ENCODE assay signal across 28 cellular contexts in the genomic region with DNA sequence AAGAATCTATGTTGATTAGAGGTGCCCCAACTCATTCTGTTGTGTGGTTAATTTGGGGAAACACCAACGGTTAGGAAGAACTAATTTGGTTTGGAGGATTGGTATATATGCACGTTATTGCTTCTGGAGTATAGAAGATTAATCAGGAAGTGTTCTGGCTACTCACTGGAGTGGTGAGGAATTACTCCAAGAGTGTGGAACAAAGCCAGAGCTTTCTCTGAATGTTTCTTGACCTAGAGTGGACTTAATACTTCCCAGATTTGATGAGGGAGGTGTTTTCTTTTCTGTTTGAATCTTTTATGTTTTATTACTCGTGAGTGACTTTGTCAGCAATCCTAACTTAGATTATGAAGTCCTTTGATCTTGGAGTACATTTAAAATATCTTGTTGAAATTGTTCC.
DNase-seq lines count a peak whose midpoint lies in the region; ATAC-seq, FAIRE-seq and TF ChIP-seq lines count a peak whose summit lies in the region.
"Had no signal": no experiment of that assay in that cellular context is flagged by ENCODE, and none has a peak within 500 bp of the region (broad histone marks: within the 10 kb centered on the region; RNA-seq: fewer than 3 reads in every experiment).

No MANE protein-coding gene starts in this region.

- H3K27me3 ChIP-seq in mesenchymal stem cell (ENCODE audit: control insufficient read depth in 1 of 2, insufficient read depth in 1 of 2, low read length in 2 of 2), result no peaks in the 10 kb centered on the region
- no peaks in the 10 kb centered on the region for H3K27me3 ChIP-seq in transverse colon
- no peaks in the 10 kb centered on the region for H3K27me3 ChIP-seq in SK-N-SH (ENCODE audit: insufficient read depth)
- H3K27me3 ChIP-seq: BLaER1, cardiac muscle cell, heart right ventricle, spleen had no signal

- peak overlapping the region; percentile 90 for H3K27ac Mint-ChIP-seq in stimulated activated naive CD8-positive, alpha-beta T cell treated with anti-CD3 and anti-CD28 coated beads, Interleukin-15, Interleukin-2, amounts not matched to agents 100 ng/mL and 50 ng/mL, for 24 hours
- H3K27ac Mint-ChIP-seq in stimulated activated naive CD8-positive, alpha-beta T cell treated with anti-CD3 and anti-CD28 coated beads, Interleukin-15, amount 100 ng/mL, for 72 hours, result no peak overlapping the region
- H3K27ac Mint-ChIP-seq: dendritic cell treated with granulocyte-macrophage colony-stimulating factor and Interleukin-4, amounts not matched to agents 40 ng/mL and 50 ng/mL, for 4 days; H9; WTC11 had no signal

- WGBS in mesenchymal stem cell, result 86% methylated on average over 2 of the region's 3 CpGs
- WGBS in transverse colon (ENCODE audit: low coverage in 1 of 2), 2 donors, result 14 to 38% methylated on average over 2 to 3 of the region's 3 CpGs
- WGBS in SK-N-SH (ENCODE audit: low lambda C conversion rate), result 71% methylated on average over 3 of the region's 3 CpGs

- DNase-seq in stimulated activated naive CD8-positive, alpha-beta T cell treated with anti-CD3 and anti-CD28 coated beads, Interleukin-15, amount 100 ng/mL, for 72 hours, result no peak
- DNase-seq in mesenchymal stem cell, result no peak
- DNase-seq in transverse colon, result no peak
- no peak for DNase-seq in DMS114 treated with DMSO at 0.1 percent for 48 hours (lab: John Stamatoyannopoulos, UW; ENCODE audit: unreplicated experiment)
- no peak for DNase-seq in SK-N-SH
- DNase-seq: activated CD4-positive, alpha-beta memory T cell treated with anti-CD3 and anti-CD28 coated beads for 36 hours; activated gamma-delta T cell; amniotic stem cell; H9; heart right ventricle; NCI-H146; NCI-H2171; NCI-H526; nucleus accumbens; spleen; stimulated activated CD4-positive, alpha-beta T cell treated with anti-CD3 and anti-CD28 coated beads, Interleukin-4, amount 100 ng/mL, for 1 hour; stimulated activated naive CD4-positive, alpha-beta T cell; T-helper 9 cell; trophoblast cell had no signal

- H3K36me3 ChIP-seq in mesenchymal stem cell (ENCODE audit: control insufficient read depth in 1 of 2, insufficient read depth in 2 of 2, low read depth in 1 of 2, low read length in 2 of 2), result peaks cover 9 to 61% of the 10 kb centered on the region in 2 experiments
- peaks cover 0 to 40% (median 13%) of the 10 kb centered on the region in 4 donors for H3K36me3 ChIP-seq in transverse colon
- peaks cover 55 to 61% of the 10 kb centered on the region in 2 experiments for H3K36me3 ChIP-seq in SK-N-SH (replicated peaks in 1 of 2; ENCODE audit: control insufficient read depth in 1 of 2, insufficient read depth in 2 of 2, low read length in 1 of 2)
- H3K36me3 ChIP-seq: cardiac muscle cell had no signal

- peak overlapping the region; percentile 54 for H2BK120ac ChIP-seq in mesenchymal stem cell (ENCODE audit: low read depth, low read length)

- H2AK5ac ChIP-seq in mesenchymal stem cell (ENCODE audit: low read length, severe bottlenecking), result no peak overlapping the region

- CTCF ChIA-PET in SK-N-SH (lab: Yijun Ruan, JAX), result interaction anchor here (0.7 kb wide), 1 partner anchor 441 kb away, joined by 3 read pairs; no protein-coding TSS in a partner anchor

- no peaks in the 10 kb centered on the region for H3K9me2 ChIP-seq in SK-N-SH

- H3K4me2 ChIP-seq in mesenchymal stem cell (ENCODE audit: low read length, poor library complexity, severe bottlenecking) (no peak overlapping the region), SK-N-SH (no peak overlapping the region)
- H3K4me2 ChIP-seq: BLaER1 had no signal

- peaks cover 88% of the 10 kb centered on the region for H3K36me3 Mint-ChIP-seq in stimulated activated naive CD8-positive, alpha-beta T cell treated with anti-CD3 and anti-CD28 coated beads, Interleukin-15, Interleukin-2, amounts not matched to agents 100 ng/mL and 50 ng/mL, for 24 hours (ENCODE audit: low read depth)

- TF ChIP-seq EP300 in transverse colon (IDR thresholded peaks at IDR 0.05; ENCODE audit: low read depth) (no peak), SK-N-SH (IDR thresholded peaks at IDR 0.05; ENCODE audit: borderline replicate concordance in 1 of 2, low read depth in 1 of 2, low read length in 1 of 2) (no peak)

- no peak overlapping the region for H4K91ac ChIP-seq in mesenchymal stem cell (ENCODE audit: low read length)

- peaks cover 7% of the 10 kb centered on the region for H3K79me1 ChIP-seq in mesenchymal stem cell (replicated peaks; ENCODE audit: low read length, poor library complexity, severe bottlenecking)

- H3K79me2 ChIP-seq in SK-N-SH (ENCODE audit: insufficient read depth), result no peaks in the 10 kb centered on the region

- H3F3A ChIP-seq in SK-N-SH (replicated peaks; ENCODE audit: insufficient read depth), result peaks cover 8% of the 10 kb centered on the region

- H3K4ac ChIP-seq in mesenchymal stem cell (ENCODE audit: low read depth in 1 of 2, low read length in 2 of 2), result no peak overlapping the region

- H4K20me1 ChIP-seq in SK-N-SH (ENCODE audit: insufficient read depth), result no peaks in the 10 kb centered on the region
- H4K20me1 ChIP-seq: BLaER1 had no signal

- H2BK12ac ChIP-seq in mesenchymal stem cell (ENCODE audit: low read length in 2 of 2), result no peak overlapping the region

- POLR2A ChIA-PET in SK-N-SH (lab: Yijun Ruan, JAX), result no interaction called here

- FAIRE-seq in endometrium (lab: Jason Lieb, UNC), result peak; percentile 91
- FAIRE-seq: A204.1 had no signal

- H3K23ac ChIP-seq in mesenchymal stem cell (ENCODE audit: low read length in 2 of 2), result no peak overlapping the region

- no peak overlapping the region for H2BK5ac ChIP-seq in mesenchymal stem cell (ENCODE audit: low read depth, low read length, poor library complexity, severe bottlenecking)

- no peak overlapping the region for H2AFZ ChIP-seq in mesenchymal stem cell (ENCODE audit: low read depth, low read length)
- no peak overlapping the region for H2AFZ ChIP-seq in SK-N-SH (ENCODE audit: low read depth)

- H3K14ac ChIP-seq in mesenchymal stem cell (ENCODE audit: low read length in 2 of 2), result no peak overlapping the region

- no peak overlapping the region for H4K8ac ChIP-seq in mesenchymal stem cell (ENCODE audit: low read length)

- H3K18ac ChIP-seq in mesenchymal stem cell (ENCODE audit: low read depth in 1 of 2, low read length in 2 of 2), result no peak overlapping the region

- no peak overlapping the region for H3K27ac ChIP-seq in mesenchymal stem cell (ENCODE audit: low read length, poor library complexity, severe bottlenecking)
- no peak overlapping the region for H3K27ac ChIP-seq in transverse colon
- H3K27ac ChIP-seq in SK-N-SH (ENCODE audit: low read depth in 2 of 2, low read length in 1 of 2), result no peak overlapping the region
- H3K27ac ChIP-seq: BLaER1, cardiac muscle cell, heart right ventricle, SK-N-MC, spleen had no signal

- H3K4me1 ChIP-seq in mesenchymal stem cell (ENCODE audit: control insufficient read depth, insufficient read depth, low read depth, low read length), result no peaks in the 10 kb centered on the region
- peaks cover 0 to 4% (median 0%) of the 10 kb centered on the region in 4 donors for H3K4me1 ChIP-seq in transverse colon
- H3K4me1 ChIP-seq in SK-N-SH (ENCODE audit: control insufficient read depth in 1 of 2, insufficient read depth in 2 of 2, low read depth in 1 of 2, low read length in 1 of 2), result no peaks in the 10 kb centered on the region; a peak in 1 of 4 replicates
- H3K4me1 ChIP-seq: BLaER1 had no signal

- peaks cover 17% of the 10 kb centered on the region for H3K9me3 Mint-ChIP-seq in stimulated activated naive CD8-positive, alpha-beta T cell treated with anti-CD3 and anti-CD28 coated beads, Interleukin-15, Interleukin-2, amounts not matched to agents 100 ng/mL and 50 ng/mL, for 24 hours
- H3K9me3 Mint-ChIP-seq in stimulated activated naive CD8-positive, alpha-beta T cell treated with anti-CD3 and anti-CD28 coated beads, Interleukin-15, amount 100 ng/mL, for 72 hours, result peaks cover 12 to 13% of the 10 kb centered on the region in 2 donors
- H3K9me3 Mint-ChIP-seq: activated CD4-positive, alpha-beta memory T cell treated with anti-CD3 and anti-CD28 coated beads for 36 hours; dendritic cell treated with granulocyte-macrophage colony-stimulating factor and Interleukin-4, amounts not matched to agents 40 ng/mL and 50 ng/mL, for 4 days; H9; WTC11 had no signal

- H3K27me3 Mint-ChIP-seq in stimulated activated naive CD8-positive, alpha-beta T cell treated with anti-CD3 and anti-CD28 coated beads, Interleukin-15, Interleukin-2, amounts not matched to agents 100 ng/mL and 50 ng/mL, for 24 hours, result no peaks in the 10 kb centered on the region
- H3K27me3 Mint-ChIP-seq in stimulated activated naive CD8-positive, alpha-beta T cell treated with anti-CD3 and anti-CD28 coated beads, Interleukin-15, amount 100 ng/mL, for 72 hours, result no peaks in the 10 kb centered on the region
- H3K27me3 Mint-ChIP-seq: activated CD4-positive, alpha-beta memory T cell treated with anti-CD3 and anti-CD28 coated beads for 36 hours; dendritic cell treated with granulocyte-macrophage colony-stimulating factor and Interleukin-4, amounts not matched to agents 40 ng/mL and 50 ng/mL, for 4 days had no signal

- TF ChIP-seq CTCF in transverse colon (IDR thresholded peaks at IDR 0.05) (no peak), SK-N-SH (IDR thresholded peaks at IDR 0.05) (no peak)

- no peak for ATAC-seq in stimulated activated naive CD8-positive, alpha-beta T cell treated with anti-CD3 and anti-CD28 coated beads, Interleukin-15, amount 100 ng/mL, for 72 hours
- ATAC-seq in GM21381 (IDR thresholded peaks at IDR 0.05; ENCODE audit: unreplicated experiment), result no peak
- ATAC-seq: heart right ventricle, WTC11 had no signal

- no peaks in the 10 kb centered on the region for H3K9me3 ChIP-seq in mesenchymal stem cell (ENCODE audit: control insufficient read depth, low read length)
- no peaks in the 10 kb centered on the region for H3K9me3 ChIP-seq in transverse colon
- no peaks in the 10 kb centered on the region for H3K9me3 ChIP-seq in SK-N-SH
- H3K9me3 ChIP-seq: BLaER1, spleen had no signal

- TF ChIP-seq POLR2A in transverse colon (IDR thresholded peaks at IDR 0.05), result no peak

- intact Hi-C loops in transverse colon (cut with DNase I; ENCODE audit: low total_unique reads), result no loop called here

- TF ChIP-seq RAD21 in SK-N-SH (IDR thresholded peaks at IDR 0.05; ENCODE audit: low read length), result no peak

- H3K4me3 ChIP-seq in mesenchymal stem cell (ENCODE audit: insufficient read depth in 1 of 2, low read depth in 1 of 2, low read length in 2 of 2) (no peak overlapping the region), transverse colon (no peak overlapping the region), SK-N-SH (ENCODE audit: low read depth in 2 of 2, low read length in 1 of 2) (no peak overlapping the region)
- H3K4me3 ChIP-seq: BLaER1, cardiac muscle cell, heart right ventricle, SK-N-MC, spleen had no signal

- H2BK15ac ChIP-seq in mesenchymal stem cell (ENCODE audit: low read depth, poor library complexity, severe bottlenecking), result no peak overlapping the region

- H3K4me1 Mint-ChIP-seq in stimulated activated naive CD8-positive, alpha-beta T cell treated with anti-CD3 and anti-CD28 coated beads, Interleukin-15, Interleukin-2, amounts not matched to agents 100 ng/mL and 50 ng/mL, for 24 hours (ENCODE audit: low read depth), result peaks cover 89% of the 10 kb centered on the region
- peaks cover 68% of the 10 kb centered on the region for H3K4me1 Mint-ChIP-seq in stimulated activated naive CD8-positive, alpha-beta T cell treated with anti-CD3 and anti-CD28 coated beads, Interleukin-15, amount 100 ng/mL, for 72 hours

- no peak overlapping the region for H3K4me3 Mint-ChIP-seq in stimulated activated naive CD8-positive, alpha-beta T cell treated with anti-CD3 and anti-CD28 coated beads, Interleukin-15, Interleukin-2, amounts not matched to agents 100 ng/mL and 50 ng/mL, for 24 hours
- H3K4me3 Mint-ChIP-seq in stimulated activated naive CD8-positive, alpha-beta T cell treated with anti-CD3 and anti-CD28 coated beads, Interleukin-15, amount 100 ng/mL, for 72 hours, result no peak overlapping the region
- H3K4me3 Mint-ChIP-seq: activated CD4-positive, alpha-beta memory T cell treated with anti-CD3 and anti-CD28 coated beads for 36 hours; dendritic cell treated with granulocyte-macrophage colony-stimulating factor and Interleukin-4, amounts not matched to agents 40 ng/mL and 50 ng/mL, for 4 days; H9; WTC11 had no signal

- no peak overlapping the region for H3K9ac ChIP-seq in mesenchymal stem cell (ENCODE audit: low read length)
- H3K9ac ChIP-seq in SK-N-SH, result no peak overlapping the region
- H3K9ac ChIP-seq: BLaER1 had no signal

- in situ Hi-C loops in transverse colon (cut with MboI; ENCODE audit: low pct_ligation_motif_present in 1 of 4, low pct_unique_long_range_greater_than_20kb in 1 of 4, low sequenced_read_pairs in 3 of 4), result no loop called here
